ENCODE assay signal across 17 cellular contexts in genomic region chr11:94727766-94728165, GRCh38.
"Had no signal": no experiment of that assay in that cellular context is flagged by ENCODE, and none has a peak within 500 bp of the region (broad histone marks: within the 10 kb centered on the region; RNA-seq: fewer than 3 reads in every experiment).

No MANE protein-coding gene starts in this region.

- H3K4me2 ChIP-seq: neural progenitor cell had no signal

- H3K27ac ChIP-seq: dorsolateral prefrontal cortex, left lung, neural progenitor cell, ovary, sigmoid colon, stomach, testis, upper lobe of right lung had no signal

- H3K36me3 ChIP-seq: left lung, neural progenitor cell, ovary, sigmoid colon, stomach, upper lobe of right lung had no signal

- H3K4me1 ChIP-seq: left lung, sigmoid colon, testis had no signal

- H2AFZ ChIP-seq: neural progenitor cell had no signal

- DNase-seq: activated CD4-positive, alpha-beta T cell treated with anti-CD3 and anti-CD28 coated beads, Interleukin-2, amount 10 ng/mL, durations not matched to agents 7 days and 5 days; activated CD8-positive, alpha-beta memory T cell treated with anti-CD3 and anti-CD28 coated beads for 24 hours; activated gamma-delta T cell treated with Interleukin-2 at 50 U/mL for 16 hours; amniotic stem cell; dorsolateral prefrontal cortex; hippocampal formation; kidney; left lung; naive B cell; ovary; sigmoid colon; stimulated activated CD4-positive, alpha-beta T cell treated with anti-CD3 and anti-CD28 coated beads, Interleukin-1b, Interleukin-23, amount 100 ng/mL, for 48 hours; stomach; testis; upper lobe of right lung had no signal

- H3K27me3 ChIP-seq: dorsolateral prefrontal cortex, left lung, neural progenitor cell, ovary, sigmoid colon, stomach, testis, upper lobe of right lung had no signal

- ATAC-seq: esophagus mucosa, left lung, upper lobe of right lung had no signal

- H3K4me3 ChIP-seq: dorsolateral prefrontal cortex, left lung, neural progenitor cell, ovary, sigmoid colon, stomach, testis, upper lobe of right lung had no signal

- H3K9me3 ChIP-seq: left lung, ovary, sigmoid colon, stomach, testis, upper lobe of right lung had no signal

- H3K9ac ChIP-seq: neural progenitor cell had no signal
